ENCODE assay signal across 1 cellular context in genomic region chr11:116691779-116692178, GRCh38.
TF ChIP-seq lines count a peak whose summit lies in the region.

No MANE protein-coding gene starts in this region.

TF ChIP-seq in HCT116, 20 proteins besides CTCF, POLR2A, EP300 and RAD21 (continued from another document):
- no peak for TF ChIP-seq REST (IDR thresholded peaks at IDR 0.05; ENCODE audit: low read depth)
- TF ChIP-seq TCF7L2 (IDR thresholded peaks at IDR 0.05; ENCODE audit: borderline replicate concordance, extremely low read depth, insufficient read depth, insufficient read length) = no peak
- no peak for TF ChIP-seq YY1 (IDR thresholded peaks at IDR 0.05; ENCODE audit: extremely low read depth, insufficient replicate concordance, low read depth, low read length)
- TF ChIP-seq, protein P1, sequence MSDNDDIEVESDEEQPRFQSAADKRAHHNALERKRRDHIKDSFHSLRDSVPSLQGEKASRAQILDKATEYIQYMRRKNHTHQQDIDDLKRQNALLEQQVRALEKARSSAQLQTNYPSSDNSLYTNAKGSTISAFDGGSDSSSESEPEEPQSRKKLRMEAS (IDR thresholded peaks at IDR 0.05) = no peak
- TF ChIP-seq JUND (IDR thresholded peaks at IDR 0.05) = no peak
- no peak for TF ChIP-seq ZFX (IDR thresholded peaks at IDR 0.05)
- no peak for TF ChIP-seq EZH2phosphoT487 (IDR thresholded peaks at IDR 0.05; ENCODE audit: borderline replicate concordance)
- no peak for TF ChIP-seq ZBTB33 (IDR thresholded peaks at IDR 0.05; ENCODE audit: extremely low read depth, insufficient replicate concordance, low read length)
- no peak for TF ChIP-seq SRF (IDR thresholded peaks at IDR 0.05; ENCODE audit: low read depth)
- no peak for TF ChIP-seq ZNF274 (IDR thresholded peaks at IDR 0.05; ENCODE audit: low read depth, low read length)
- no peak for TF ChIP-seq SIN3A (IDR thresholded peaks at IDR 0.05; ENCODE audit: low read depth)
- no peak for TF ChIP-seq CBX3 (IDR thresholded peaks at IDR 0.05; ENCODE audit: low read depth)
- no peak for TF ChIP-seq ELF1 (IDR thresholded peaks at IDR 0.05; ENCODE audit: borderline replicate concordance, low read depth)
- TF ChIP-seq, protein P2, sequence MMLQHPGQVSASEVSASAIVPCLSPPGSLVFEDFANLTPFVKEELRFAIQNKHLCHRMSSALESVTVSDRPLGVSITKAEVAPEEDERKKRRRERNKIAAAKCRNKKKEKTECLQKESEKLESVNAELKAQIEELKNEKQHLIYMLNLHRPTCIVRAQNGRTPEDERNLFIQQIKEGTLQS (IDR thresholded peaks at IDR 0.05) = no peak
- TF ChIP-seq CEBPB (IDR thresholded peaks at IDR 0.05; ENCODE audit: low read depth) = no peak
- TF ChIP-seq EGR1 (IDR thresholded peaks at IDR 0.05; ENCODE audit: low read depth) = no peak
- no peak for TF ChIP-seq FOSL1 (IDR thresholded peaks at IDR 0.05; ENCODE audit: low read depth)
TF ChIP-seq in HCT116: peak in this region for 0.
